ENCODE assay signal across 20 cellular contexts in genomic region chr11:110968348-110969062, GRCh38.
DNase-seq lines count a peak whose midpoint lies in the region; TF ChIP-seq lines count a peak whose summit lies in the region.
"Had no signal": no experiment of that assay in that cellular context is flagged by ENCODE, and none has a peak within 500 bp of the region (broad histone marks: within the 10 kb centered on the region; RNA-seq: fewer than 3 reads in every experiment).

No MANE protein-coding gene starts in this region.

- H3K27ac Mint-ChIP-seq in MCF 10A (ENCODE audit: low read depth, unreplicated experiment) = no peak overlapping the region
- no peak overlapping the region for H3K27ac Mint-ChIP-seq in osteocyte (ENCODE audit: unreplicated experiment)
- H3K27ac Mint-ChIP-seq: activated naive CD8-positive, alpha-beta T cell treated with anti-CD3 and anti-CD28 coated beads for 36 hours; activated T-helper 1 cell treated with anti-CD3 and anti-CD28 coated beads, Interleukin-12 subunit alpha, Interleukin-12 subunit beta, Interleukin-2, Interleukin-4 antibody, amounts not matched to agents 30 ng/mL and 10 ng/mL and 1 ng/mL, durations not matched to agents 14 hours and 24 hours and 36 hours had no signal

- H4K20me1 ChIP-seq in mammary epithelial cell (ENCODE audit: insufficient read depth, low read length) = no peaks in the 10 kb centered on the region
- no peaks in the 10 kb centered on the region for H4K20me1 ChIP-seq in hepatocyte (ENCODE audit: insufficient read depth, poor library complexity, severe bottlenecking)

- no peak overlapping the region for H4K8ac ChIP-seq in trophoblast cell (ENCODE audit: low read depth, low read length)

- H3K4me1 Mint-ChIP-seq in MCF 10A (ENCODE audit: insufficient read depth, unreplicated experiment) (peaks cover 11% of the 10 kb centered on the region), osteocyte (ENCODE audit: unreplicated experiment) (no peaks in the 10 kb centered on the region)
- H3K4me1 Mint-ChIP-seq: activated naive CD8-positive, alpha-beta T cell treated with anti-CD3 and anti-CD28 coated beads for 36 hours had no signal

- H2BK12ac ChIP-seq in trophoblast cell (ENCODE audit: low read length) = no peak overlapping the region

- DNase-seq in mammary epithelial cell (peak; percentile 35), MCF 10A (ENCODE audit: unreplicated experiment) (no peak), NB4 (ENCODE audit: low read depth) (peak; percentile 54), choroid plexus epithelial cell (ENCODE audit: low read depth) (peak; percentile 70), hepatocyte (ENCODE audit: low spot score) (no peak), osteocyte (ENCODE audit: extremely low spot score, unreplicated experiment) (no peak), NCI-H187 (lab: John Stamatoyannopoulos, UW) (no peak), trophoblast cell (no peak)
- DNase-seq: activated CD8-positive, alpha-beta memory T cell treated with anti-CD3 and anti-CD28 coated beads for 24 hours; activated naive CD8-positive, alpha-beta T cell treated with anti-CD3 and anti-CD28 coated beads for 36 hours; left ventricle myocardium superior; NCI-H1092 treated with DMSO at 0.1 percent for 48 hours; NCI-H524 treated with DMSO at 0.1 percent for 48 hours; PC-3; sigmoid colon had no signal

- no peak overlapping the region for H3K23ac ChIP-seq in trophoblast cell (ENCODE audit: low read length)

- in situ Hi-C loops in mammary epithelial cell (cut with MboI; ENCODE audit: low sequenced_read_pairs in 2 of 2) = no loop called here

- POLR2A ChIA-PET in MCF 10A (lab: Yijun Ruan, JAX) = no interaction called here

- H3K27ac ChIP-seq in mammary epithelial cell (ENCODE audit: insufficient read depth, low read depth, low read length) (no peak overlapping the region), hepatocyte (no peak overlapping the region), trophoblast cell (ENCODE audit: low read depth, low read length) (no peak overlapping the region)
- H3K27ac ChIP-seq: 22Rv1, C4-2B, epithelial cell of prostate, sigmoid colon, SJSA1 had no signal

- H3K79me1 ChIP-seq in trophoblast cell (ENCODE audit: low read length) = no peaks in the 10 kb centered on the region

- peaks cover 6% of the 10 kb centered on the region for H3K27me3 ChIP-seq in mammary epithelial cell (ENCODE audit: insufficient read depth, low read length)
- no peaks in the 10 kb centered on the region for H3K27me3 ChIP-seq in hepatocyte
- H3K27me3 ChIP-seq in trophoblast cell (ENCODE audit: insufficient read depth, low read length) = no peaks in the 10 kb centered on the region
- H3K27me3 ChIP-seq: sigmoid colon, SJSA1 had no signal

- no peak overlapping the region for H2BK5ac ChIP-seq in trophoblast cell (ENCODE audit: low read depth, low read length, poor library complexity)

- H4K91ac ChIP-seq in trophoblast cell (ENCODE audit: low read depth, low read length) = no peak overlapping the region

- peaks cover 11% of the 10 kb centered on the region for H3K27me3 Mint-ChIP-seq in MCF 10A (ENCODE audit: insufficient read depth, unreplicated experiment)
- peaks cover 24% of the 10 kb centered on the region for H3K27me3 Mint-ChIP-seq in osteocyte (ENCODE audit: unreplicated experiment)
- H3K27me3 Mint-ChIP-seq: activated naive CD8-positive, alpha-beta T cell treated with anti-CD3 and anti-CD28 coated beads for 36 hours had no signal

- no peak overlapping the region for H3K4me2 ChIP-seq in mammary epithelial cell (ENCODE audit: insufficient read depth, low read depth, low read length)
- no peak overlapping the region for H3K4me2 ChIP-seq in hepatocyte
- H3K4me2 ChIP-seq in trophoblast cell (ENCODE audit: low read length) = no peak overlapping the region

- H3K9me3 ChIP-seq in mammary epithelial cell (replicated peaks; ENCODE audit: insufficient read depth, low read length) (no peaks in the 10 kb centered on the region), hepatocyte (ENCODE audit: low read depth) (no peaks in the 10 kb centered on the region), trophoblast cell (ENCODE audit: insufficient read depth, low read depth, low read length) (no peaks in the 10 kb centered on the region)
- H3K9me3 ChIP-seq: sigmoid colon, SJSA1 had no signal

- no peak overlapping the region for H2AFZ ChIP-seq in mammary epithelial cell (ENCODE audit: low read depth, low read length)
- no peak overlapping the region for H2AFZ ChIP-seq in hepatocyte
- no peak overlapping the region for H2AFZ ChIP-seq in trophoblast cell (ENCODE audit: insufficient read depth, low read length, poor library complexity)

- H2BK120ac ChIP-seq in trophoblast cell (ENCODE audit: insufficient read depth, low read length, poor library complexity) = no peak overlapping the region

- H3K9ac ChIP-seq in mammary epithelial cell (ENCODE audit: insufficient read depth, low read length) (no peak overlapping the region), trophoblast cell (ENCODE audit: low read length) (no peak overlapping the region)

- dilution Hi-C loops in mammary epithelial cell (cut with HindIII; ENCODE audit: low sequenced_read_pairs) = no loop called here

- CTCF ChIA-PET in mammary epithelial cell (lab: Charles Lee; ENCODE audit: low non-redundant PET) = no interaction called here
- CTCF ChIA-PET in MCF 10A (lab: Yijun Ruan, JAX) = no interaction called here

- no peak overlapping the region for H3K18ac ChIP-seq in trophoblast cell (ENCODE audit: low read length)

- no peak overlapping the region for H3K4ac ChIP-seq in trophoblast cell (ENCODE audit: low read depth, low read length)

- TF ChIP-seq POLR2A in NB4 (IDR thresholded peaks at IDR 0.05; ENCODE audit: extremely low read depth, insufficient read length) = no peak

- BruUV-seq in mammary epithelial cell (replicated peaks; lab: Mats Ljungman, UMichigan) (no TSS peak), MCF 10A (replicated peaks; lab: Mats Ljungman, UMichigan) (no TSS peak)

- H3K79me2 ChIP-seq in mammary epithelial cell (ENCODE audit: insufficient read depth, low read length) (no peaks in the 10 kb centered on the region), hepatocyte (no peaks in the 10 kb centered on the region), trophoblast cell (ENCODE audit: control insufficient read depth, insufficient read depth, low read length, poor library complexity) (no peaks in the 10 kb centered on the region)

- H2AK5ac ChIP-seq in trophoblast cell (ENCODE audit: low read length) = no peak overlapping the region

- no peak overlapping the region for H3K14ac ChIP-seq in trophoblast cell (ENCODE audit: low read length)

- H3K9me3 Mint-ChIP-seq in MCF 10A (ENCODE audit: unreplicated experiment) (no peaks in the 10 kb centered on the region), osteocyte (ENCODE audit: unreplicated experiment) (peaks cover 4% of the 10 kb centered on the region)
- H3K9me3 Mint-ChIP-seq: activated naive CD8-positive, alpha-beta T cell treated with anti-CD3 and anti-CD28 coated beads for 36 hours; activated T-helper 1 cell treated with anti-CD3 and anti-CD28 coated beads, Interleukin-12 subunit alpha, Interleukin-12 subunit beta, Interleukin-2, Interleukin-4 antibody, amounts not matched to agents 30 ng/mL and 10 ng/mL and 1 ng/mL, durations not matched to agents 14 hours and 24 hours and 36 hours had no signal

- TF ChIP-seq CTCF in mammary epithelial cell (conservative IDR thresholded peaks at IDR 0.05 in 1 of 2, IDR thresholded peaks at IDR 0.05 in 1 of 2; ENCODE audit: extremely low read depth in 1 of 2, insufficient read depth in 1 of 2, low read depth in 1 of 2, low read length in 2 of 2) = no peak
- TF ChIP-seq CTCF in MCF 10A (IDR thresholded peaks at IDR 0.05; ENCODE audit: unreplicated experiment) = no peak
- no peak for TF ChIP-seq CTCF in NB4 (IDR thresholded peaks at IDR 0.05; ENCODE audit: low read depth, low read length)
- no peak for TF ChIP-seq CTCF in choroid plexus epithelial cell (conservative IDR thresholded peaks at IDR 0.05; ENCODE audit: low read depth, low read length)
- no peak for TF ChIP-seq CTCF in hepatocyte (IDR thresholded peaks at IDR 0.05; ENCODE audit: poor library complexity)
- TF ChIP-seq CTCF in osteocyte (IDR thresholded peaks at IDR 0.05) = no peak

- no peak overlapping the region for H3K4me3 Mint-ChIP-seq in MCF 10A (ENCODE audit: unreplicated experiment)
- H3K4me3 Mint-ChIP-seq in osteocyte (ENCODE audit: unreplicated experiment) = no peak overlapping the region
- H3K4me3 Mint-ChIP-seq: activated naive CD8-positive, alpha-beta T cell treated with anti-CD3 and anti-CD28 coated beads for 36 hours; activated T-helper 1 cell treated with anti-CD3 and anti-CD28 coated beads, Interleukin-12 subunit alpha, Interleukin-12 subunit beta, Interleukin-2, Interleukin-4 antibody, amounts not matched to agents 30 ng/mL and 10 ng/mL and 1 ng/mL, durations not matched to agents 14 hours and 24 hours and 36 hours had no signal

- H3K36me3 ChIP-seq in mammary epithelial cell (ENCODE audit: insufficient read depth, low read length) (no peaks in the 10 kb centered on the region), hepatocyte (replicated peaks; ENCODE audit: insufficient read depth, low read depth) (no peaks in the 10 kb centered on the region), trophoblast cell (ENCODE audit: control insufficient read depth in 1 of 2, insufficient read depth in 2 of 2, low read length in 2 of 2) (no peaks in the 10 kb centered on the region)
- H3K36me3 ChIP-seq: sigmoid colon, SJSA1 had no signal

- intact Hi-C loops in mammary epithelial cell (cut with micrococcal nuclease) (no loop called here), MCF 10A (cut with micrococcal nuclease) (no loop called here)

- H4K12ac ChIP-seq in trophoblast cell (ENCODE audit: low read depth, low read length) = no peak overlapping the region

- H3K4me1 ChIP-seq in mammary epithelial cell (ENCODE audit: insufficient read depth, low read length) (peaks cover 14% of the 10 kb centered on the region), hepatocyte (ENCODE audit: insufficient read depth) (peaks cover 1% of the 10 kb centered on the region), trophoblast cell (ENCODE audit: control insufficient read depth in 1 of 2, insufficient read depth in 2 of 2, low read length in 2 of 2) (no peaks in the 10 kb centered on the region)
- H3K4me1 ChIP-seq: sigmoid colon, SJSA1 had no signal

- H3K9me2 ChIP-seq in hepatocyte (replicated peaks; ENCODE audit: insufficient read depth) = no peaks in the 10 kb centered on the region

- WGBS in mammary epithelial cell (ENCODE audit: low coverage, missing lambda C conversion rate) = 93% methylated on average over 4 of the region's 4 CpGs
- WGBS in hepatocyte (ENCODE audit: low lambda C conversion rate, missing lambda C conversion rate) = 94% methylated on average over 4 of the region's 4 CpGs
- WGBS in trophoblast cell (ENCODE audit: extremely low coverage, insufficient coverage, insufficient read length) = no CpG with 5 or more reads among the region's 4 CpGs

- H3K4me3 ChIP-seq in mammary epithelial cell (replicated peaks in 1 of 3; ENCODE audit: insufficient read depth in 1 of 3, low read depth in 2 of 3, low read length in 3 of 3) (no peak overlapping the region), NB4 (ENCODE audit: low read depth, low read length) (no peak overlapping the region), choroid plexus epithelial cell (ENCODE audit: low read depth, low read length) (no peak overlapping the region), hepatocyte (no peak overlapping the region), trophoblast cell (ENCODE audit: low read depth, low read length) (no peak overlapping the region)
- H3K4me3 ChIP-seq: sigmoid colon, SJSA1 had no signal

- H3K36me3 Mint-ChIP-seq in MCF 10A (ENCODE audit: insufficient read depth, unreplicated experiment) (no peaks in the 10 kb centered on the region), osteocyte (ENCODE audit: unreplicated experiment) (no peaks in the 10 kb centered on the region)
- H3K36me3 Mint-ChIP-seq: activated naive CD8-positive, alpha-beta T cell treated with anti-CD3 and anti-CD28 coated beads for 36 hours had no signal

Comparison
In these comparisons a context has a peak if more than half of its experiments do, and no peak if none do; other contexts are left out.
1. DNase-seq: peak in mammary epithelial cell (single experiment), NB4 (single experiment) and choroid plexus epithelial cell (single experiment); none in MCF 10A (single experiment), hepatocyte (single experiment), osteocyte (single experiment), NCI-H187 (0 of 2) and trophoblast cell (0 of 2).